ENCODE assay signal across 11 cellular contexts in the genomic region with DNA sequence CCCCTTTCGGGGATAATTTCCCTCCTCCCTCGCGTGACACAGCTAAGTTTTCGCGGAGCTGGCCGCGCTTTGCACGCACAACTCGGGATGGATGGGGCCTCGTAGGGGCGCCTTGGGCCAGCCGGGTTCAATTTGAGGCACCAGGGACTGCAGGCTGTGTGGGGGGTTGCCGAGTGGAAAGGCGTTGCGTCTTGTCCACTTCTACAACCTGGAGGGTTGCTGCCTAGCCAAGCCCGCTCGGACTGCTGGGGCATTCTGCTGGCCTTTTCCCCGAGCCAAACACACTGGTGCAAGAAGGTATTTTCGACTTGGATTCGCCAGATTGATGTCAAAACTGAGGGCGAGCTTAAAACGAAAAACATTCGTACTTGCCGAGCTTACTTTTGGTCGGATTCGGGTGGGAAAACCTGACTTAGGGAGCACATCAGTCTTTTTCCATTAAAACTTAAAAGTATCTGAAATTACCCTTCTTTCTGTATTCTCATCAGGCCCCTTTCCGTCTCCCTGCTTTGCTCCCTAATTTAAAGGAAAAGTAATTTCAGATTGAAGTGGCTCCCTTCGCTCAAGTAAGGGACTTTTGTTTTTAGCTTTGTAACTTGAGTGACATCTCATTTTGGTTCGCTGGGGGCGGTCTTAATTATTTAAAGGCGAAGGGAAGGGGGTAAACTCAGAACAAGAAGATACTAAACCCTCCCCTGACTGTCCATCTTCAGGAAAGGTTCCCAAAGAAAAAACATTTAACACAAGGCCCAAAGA. TPM values are rescaled to one million over a fixed set of nuclear protein-coding genes. Genes with fewer than 3 reads are reported as not detected.
A peak's percentile ranks its signal among the peaks of the same experiment; 100 is the strongest.
DNase-seq lines count a peak whose midpoint lies in the region; ATAC-seq and TF ChIP-seq lines count a peak whose summit lies in the region.
"Had no signal": no experiment of that assay in that cellular context is flagged by ENCODE, and none has a peak within 500 bp of the region (broad histone marks: within the 10 kb centered on the region; RNA-seq: fewer than 3 reads in every experiment).

No MANE protein-coding gene starts in this region.

- H3K27ac Mint-ChIP-seq in WTC11 (no peak overlapping the region), Calu3 (ENCODE audit: unreplicated experiment) (no peak overlapping the region)

- peaks cover 64% of the 10 kb centered on the region for H3K4me1 Mint-ChIP-seq in WTC11
- peaks cover 10% of the 10 kb centered on the region for H3K4me1 Mint-ChIP-seq in Calu3 (ENCODE audit: low read depth, unreplicated experiment)

- no peaks in the 10 kb centered on the region for H3K9me3 Mint-ChIP-seq in WTC11
- H3K9me3 Mint-ChIP-seq in Calu3 (ENCODE audit: low read depth, unreplicated experiment) = no peaks in the 10 kb centered on the region

- POLR2A ChIA-PET in WTC11 (lab: Charles Lee) = interaction anchor here (0.9 kb wide), 1 partner anchor 15 kb away, joined by 3 read pairs; a partner anchor contains a TSS

- H3K4me3 ChIP-seq in stomach = peak overlapping the region in 1 of 4 donors; percentile 32

- TF ChIP-seq POLR2A in stomach (IDR thresholded peaks at IDR 0.05) = no peak

- CTCF ChIA-PET in WTC11 (lab: Charles Lee) (interaction anchor here (0.6 to 2.3 kb wide), 4 partner anchors 14 to 127 kb away, joined by 3 to 10 read pairs (median 4); a partner anchor contains a TSS), Calu3 (lab: Charles Lee) (interaction anchor here (0.6 kb wide), 2 partner anchors 9 to 35 kb away, joined by 3 to 4 read pairs; no protein-coding TSS in a partner anchor)

- TF ChIP-seq EP300 in stomach (IDR thresholded peaks at IDR 0.05) = no peak

- 22 to 54% (median 34%) methylated on average over 31 of the region's 31 CpGs for WGBS in stomach, 5 donors

- no peaks in the 10 kb centered on the region for H3K36me3 Mint-ChIP-seq in WTC11
- H3K36me3 Mint-ChIP-seq in Calu3 (ENCODE audit: insufficient read depth, unreplicated experiment) = no peaks in the 10 kb centered on the region

- H3K27ac ChIP-seq in stomach = peak overlapping the region in 4 of 5 donors; percentile 3 to 62 (median 44)

- H3K4me1 ChIP-seq in stomach = peaks cover 10 to 56% (median 36%) of the 10 kb centered on the region in 4 donors

- H3K36me3 ChIP-seq in stomach = peaks cover 0 to 20% (median 14%) of the 10 kb centered on the region in 4 donors

- no peaks in the 10 kb centered on the region for H3K9me3 ChIP-seq in stomach

- intact Hi-C loops in stomach (cut with DNase I; ENCODE audit: low total_unique reads) = loop anchor here (5.0 to 10.0 kb wide), 2 partner anchors 955 to 1083 kb away; no protein-coding TSS in a partner anchor
- intact Hi-C loops in Calu3 (cut with micrococcal nuclease; ENCODE audit: unreplicated experiment) = no loop called here

- no peak for ATAC-seq in WTC11
- no peak for ATAC-seq in HG03139 (IDR thresholded peaks at IDR 0.05; ENCODE audit: unreplicated experiment)
- ATAC-seq: sciatic nerve had no signal

- H3K4me3 Mint-ChIP-seq in WTC11 = peak overlapping the region; percentile 53
- no peak overlapping the region for H3K4me3 Mint-ChIP-seq in Calu3 (ENCODE audit: low read depth, unreplicated experiment)

- peaks cover 13 to 100% (median 75%) of the 10 kb centered on the region in 3 donors for H3K27me3 ChIP-seq in stomach

- no TSS peak for BruUV-seq in Calu3 (replicated peaks; lab: Mats Ljungman, UMichigan)

- peak; percentile 42 for DNase-seq in H4 (ENCODE audit: low spot score)
- DNase-seq in WTC11 (ENCODE audit: low spot score) = no peak
- DNase-seq in iPS-NIHi7 (ENCODE audit: extremely low spot score) = peak; percentile 11
- no peak for DNase-seq in stomach
- no peak for DNase-seq in AML-193 (lab: John Stamatoyannopoulos, UW)
- no peak for DNase-seq in Calu3
- no peak for DNase-seq in NCI-H524 (lab: John Stamatoyannopoulos, UW)
- DNase-seq: NCI-H1417 treated with DMSO at 0.1 percent for 48 hours, SIG-M5 had no signal

- TF ChIP-seq CTCF in WTC11 (IDR thresholded peaks at IDR 0.05) (no peak), stomach (IDR thresholded peaks at IDR 0.05) (no peak), Calu3 (IDR thresholded peaks at IDR 0.05; ENCODE audit: unreplicated experiment) (no peak)

- H3K27me3 Mint-ChIP-seq in WTC11 (ENCODE audit: low read depth) (peaks cover 100% of the 10 kb centered on the region), Calu3 (ENCODE audit: unreplicated experiment) (peaks cover 11% of the 10 kb centered on the region)

TF ChIP-seq in WTC11, 78 proteins besides CTCF, POLR2A, EP300 and RAD21:
- TF ChIP-seq ZNF416 (CRISPR knock-in tag; IDR thresholded peaks at IDR 0.05) (no peak), TEAD4 (CRISPR knock-in tag; IDR thresholded peaks at IDR 0.05) (no peak), NR2C2 (CRISPR knock-in tag; IDR thresholded peaks at IDR 0.05) (no peak), SMAD4 (CRISPR knock-in tag; IDR thresholded peaks at IDR 0.05) (no peak), NFE2L1 (CRISPR knock-in tag; IDR thresholded peaks at IDR 0.05) (no peak), JUN (CRISPR knock-in tag; IDR thresholded peaks at IDR 0.05) (no peak), NFYB (CRISPR knock-in tag; conservative IDR thresholded peaks at IDR 0.05; ENCODE audit: low read depth) (no peak), ZNF317 (CRISPR knock-in tag; IDR thresholded peaks at IDR 0.05; ENCODE audit: borderline replicate concordance, low read depth) (no peak)
- TF ChIP-seq, protein P1, sequence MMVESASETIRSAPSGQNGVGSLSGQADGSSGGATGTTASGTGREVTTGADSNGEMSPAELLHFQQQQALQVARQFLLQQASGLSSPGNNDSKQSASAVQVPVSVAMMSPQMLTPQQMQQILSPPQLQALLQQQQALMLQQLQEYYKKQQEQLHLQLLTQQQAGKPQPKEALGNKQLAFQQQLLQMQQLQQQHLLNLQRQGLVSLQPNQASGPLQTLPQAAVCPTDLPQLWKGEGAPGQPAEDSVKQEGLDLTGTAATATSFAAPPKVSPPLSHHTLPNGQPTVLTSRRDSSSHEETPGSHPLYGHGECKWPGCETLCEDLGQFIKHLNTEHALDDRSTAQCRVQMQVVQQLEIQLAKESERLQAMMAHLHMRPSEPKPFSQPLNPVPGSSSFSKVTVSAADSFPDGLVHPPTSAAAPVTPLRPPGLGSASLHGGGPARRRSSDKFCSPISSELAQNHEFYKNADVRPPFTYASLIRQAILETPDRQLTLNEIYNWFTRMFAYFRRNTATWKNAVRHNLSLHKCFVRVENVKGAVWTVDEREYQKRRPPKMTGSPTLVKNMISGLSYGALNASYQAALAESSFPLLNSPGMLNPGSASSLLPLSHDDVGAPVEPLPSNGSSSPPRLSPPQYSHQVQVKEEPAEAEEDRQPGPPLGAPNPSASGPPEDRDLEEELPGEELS (CRISPR knock-in tag; IDR thresholded peaks at IDR 0.05) = no peak
- TF ChIP-seq, protein P2, sequence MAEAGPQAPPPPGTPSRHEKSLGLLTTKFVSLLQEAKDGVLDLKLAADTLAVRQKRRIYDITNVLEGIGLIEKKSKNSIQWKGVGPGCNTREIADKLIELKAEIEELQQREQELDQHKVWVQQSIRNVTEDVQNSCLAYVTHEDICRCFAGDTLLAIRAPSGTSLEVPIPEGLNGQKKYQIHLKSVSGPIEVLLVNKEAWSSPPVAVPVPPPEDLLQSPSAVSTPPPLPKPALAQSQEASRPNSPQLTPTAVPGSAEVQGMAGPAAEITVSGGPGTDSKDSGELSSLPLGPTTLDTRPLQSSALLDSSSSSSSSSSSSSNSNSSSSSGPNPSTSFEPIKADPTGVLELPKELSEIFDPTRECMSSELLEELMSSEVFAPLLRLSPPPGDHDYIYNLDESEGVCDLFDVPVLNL (CRISPR knock-in tag; IDR thresholded peaks at IDR 0.05; ENCODE audit: borderline replicate concordance, low read depth) = no peak
- TF ChIP-seq, protein P3, sequence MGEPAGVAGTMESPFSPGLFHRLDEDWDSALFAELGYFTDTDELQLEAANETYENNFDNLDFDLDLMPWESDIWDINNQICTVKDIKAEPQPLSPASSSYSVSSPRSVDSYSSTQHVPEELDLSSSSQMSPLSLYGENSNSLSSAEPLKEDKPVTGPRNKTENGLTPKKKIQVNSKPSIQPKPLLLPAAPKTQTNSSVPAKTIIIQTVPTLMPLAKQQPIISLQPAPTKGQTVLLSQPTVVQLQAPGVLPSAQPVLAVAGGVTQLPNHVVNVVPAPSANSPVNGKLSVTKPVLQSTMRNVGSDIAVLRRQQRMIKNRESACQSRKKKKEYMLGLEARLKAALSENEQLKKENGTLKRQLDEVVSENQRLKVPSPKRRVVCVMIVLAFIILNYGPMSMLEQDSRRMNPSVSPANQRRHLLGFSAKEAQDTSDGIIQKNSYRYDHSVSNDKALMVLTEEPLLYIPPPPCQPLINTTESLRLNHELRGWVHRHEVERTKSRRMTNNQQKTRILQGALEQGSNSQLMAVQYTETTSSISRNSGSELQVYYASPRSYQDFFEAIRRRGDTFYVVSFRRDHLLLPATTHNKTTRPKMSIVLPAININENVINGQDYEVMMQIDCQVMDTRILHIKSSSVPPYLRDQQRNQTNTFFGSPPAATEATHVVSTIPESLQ (CRISPR knock-in tag; IDR thresholded peaks at IDR 0.05) = no peak

RNA-seq across cellular contexts. Expression of a gene that starts 14.3 kb away (rescaled TPM):
- total RNA-seq in H4 (2014; rRNA removed; shearing (Covaris generic)) = 16.1 and 17.5 TPM in 2 replicates
- total RNA-seq in WTC11 (2021) (0.89 to 2.2 TPM (median 0.92 TPM) in 3 replicates), stomach (10 to 100 TPM in 2 of 5 donors, 1 to 10 TPM in 2, not detected in 1; 5.7 to 12.7 (median 10.3) TPM), Calu3 (2022) (1.4 and 2.3 TPM in 2 replicates)
- polyA plus RNA-seq in stomach = 1 to 10 TPM; 2.5 to 4.9 (median 3.5) TPM

Comparison
In these comparisons a context has a peak if more than half of its experiments do, and no peak if none do; other contexts are left out.
1. DNase-seq: peak in H4 (single experiment) and iPS-NIHi7 (single experiment); none in WTC11 (single experiment), stomach (single experiment), AML-193 (0 of 2), Calu3 (single experiment) and NCI-H524 (0 of 2).